1 cellular context compared by ENCODE assay signal in genomic region chr12:121803861-121804416, GRCh38.
TF ChIP-seq lines count a peak whose summit lies in the region.

SETD1B (plus strand) TSS chr12:121804009; CDS start chr12:121804738, 729 bp downstream.

TF ChIP-seq in K562, 482 proteins besides CTCF, POLR2A, EP300 and RAD21 (continued from another document and continues in another):
- TF ChIP-seq RREB1 (CRISPR knock-in tag; IDR thresholded peaks at IDR 0.05) = no peak
- TF ChIP-seq, protein P1, sequence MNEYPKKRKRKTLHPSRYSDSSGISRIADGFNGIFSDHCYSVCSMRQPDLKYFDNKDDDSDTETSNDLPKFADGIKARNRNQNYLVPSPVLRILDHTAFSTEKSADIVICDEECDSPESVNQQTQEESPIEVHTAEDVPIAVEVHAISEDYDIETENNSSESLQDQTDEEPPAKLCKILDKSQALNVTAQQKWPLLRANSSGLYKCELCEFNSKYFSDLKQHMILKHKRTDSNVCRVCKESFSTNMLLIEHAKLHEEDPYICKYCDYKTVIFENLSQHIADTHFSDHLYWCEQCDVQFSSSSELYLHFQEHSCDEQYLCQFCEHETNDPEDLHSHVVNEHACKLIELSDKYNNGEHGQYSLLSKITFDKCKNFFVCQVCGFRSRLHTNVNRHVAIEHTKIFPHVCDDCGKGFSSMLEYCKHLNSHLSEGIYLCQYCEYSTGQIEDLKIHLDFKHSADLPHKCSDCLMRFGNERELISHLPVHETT (CRISPR knock-in tag; conservative IDR thresholded peaks at IDR 0.05 in 1 of 2, IDR thresholded peaks at IDR 0.05 in 1 of 2) = no peak
- TF ChIP-seq MTA2 (IDR thresholded peaks at IDR 0.05; ENCODE audit: low read depth) = no peak
- TF ChIP-seq TAF1 (IDR thresholded peaks at IDR 0.05; ENCODE audit: control insufficient read depth, extremely low read depth, insufficient read depth, low read length, severe bottlenecking) = peak; percentile 61
- TF ChIP-seq C11orf30 (IDR thresholded peaks at IDR 0.05; ENCODE audit: low read depth) = no peak
- no peak for TF ChIP-seq CTBP1 (IDR thresholded peaks at IDR 0.05; ENCODE audit: borderline replicate concordance)
- TF ChIP-seq FOSL1 (tag; conservative IDR thresholded peaks at IDR 0.05) = no peak
- peak; percentile 60 for TF ChIP-seq CHD1 (IDR thresholded peaks at IDR 0.05; ENCODE audit: low read length)
- TF ChIP-seq SNIP1 (IDR thresholded peaks at IDR 0.05; ENCODE audit: low read depth) = no peak
- no peak for TF ChIP-seq PPARD (CRISPR knock-in tag; IDR thresholded peaks at IDR 0.05)
- no peak for TF ChIP-seq ZSCAN29 (IDR thresholded peaks at IDR 0.05)
- TF ChIP-seq POLR2G (IDR thresholded peaks at IDR 0.05; ENCODE audit: low read depth, low read length) = peak; percentile 65
- TF ChIP-seq RHOXF2B (CRISPR knock-in tag; conservative IDR thresholded peaks at IDR 0.05) = no peak
- TF ChIP-seq SMAD2 (IDR thresholded peaks at IDR 0.05; ENCODE audit: low read depth, low read length) = no peak
- TF ChIP-seq ZNF445 (CRISPR knock-in tag; IDR thresholded peaks at IDR 0.05; ENCODE audit: low read depth) = no peak
- TF ChIP-seq ZNF561 (CRISPR knock-in tag; conservative IDR thresholded peaks at IDR 0.05) = no peak
- TF ChIP-seq CBFA2T2 (conservative IDR thresholded peaks at IDR 0.05) = no peak
- no peak for TF ChIP-seq U2AF2 (optimal IDR thresholded peaks at IDR 0.05; ENCODE audit: low read depth, low read length)
- no peak for TF ChIP-seq CGGBP1 (CRISPR knock-in tag; IDR thresholded peaks at IDR 0.05)
- TF ChIP-seq RBBP5 (IDR thresholded peaks at IDR 0.05; ENCODE audit: borderline replicate concordance, insufficient read depth, low read length, poor library complexity, severe bottlenecking) = peak; percentile 46
- no peak for TF ChIP-seq SPI1 (IDR thresholded peaks at IDR 0.05; ENCODE audit: borderline replicate concordance, low read depth, low read length)
- TF ChIP-seq, protein P2, sequence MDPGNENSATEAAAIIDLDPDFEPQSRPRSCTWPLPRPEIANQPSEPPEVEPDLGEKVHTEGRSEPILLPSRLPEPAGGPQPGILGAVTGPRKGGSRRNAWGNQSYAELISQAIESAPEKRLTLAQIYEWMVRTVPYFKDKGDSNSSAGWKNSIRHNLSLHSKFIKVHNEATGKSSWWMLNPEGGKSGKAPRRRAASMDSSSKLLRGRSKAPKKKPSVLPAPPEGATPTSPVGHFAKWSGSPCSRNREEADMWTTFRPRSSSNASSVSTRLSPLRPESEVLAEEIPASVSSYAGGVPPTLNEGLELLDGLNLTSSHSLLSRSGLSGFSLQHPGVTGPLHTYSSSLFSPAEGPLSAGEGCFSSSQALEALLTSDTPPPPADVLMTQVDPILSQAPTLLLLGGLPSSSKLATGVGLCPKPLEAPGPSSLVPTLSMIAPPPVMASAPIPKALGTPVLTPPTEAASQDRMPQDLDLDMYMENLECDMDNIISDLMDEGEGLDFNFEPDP (CRISPR knock-in tag; IDR thresholded peaks at IDR 0.05) = no peak
- TF ChIP-seq, protein P3, sequence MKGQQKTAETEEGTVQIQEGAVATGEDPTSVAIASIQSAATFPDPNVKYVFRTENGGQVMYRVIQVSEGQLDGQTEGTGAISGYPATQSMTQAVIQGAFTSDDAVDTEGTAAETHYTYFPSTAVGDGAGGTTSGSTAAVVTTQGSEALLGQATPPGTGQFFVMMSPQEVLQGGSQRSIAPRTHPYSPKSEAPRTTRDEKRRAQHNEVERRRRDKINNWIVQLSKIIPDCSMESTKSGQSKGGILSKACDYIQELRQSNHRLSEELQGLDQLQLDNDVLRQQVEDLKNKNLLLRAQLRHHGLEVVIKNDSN (CRISPR knock-in tag; IDR thresholded peaks at IDR 0.05) = no peak
- TF ChIP-seq, protein P4, sequence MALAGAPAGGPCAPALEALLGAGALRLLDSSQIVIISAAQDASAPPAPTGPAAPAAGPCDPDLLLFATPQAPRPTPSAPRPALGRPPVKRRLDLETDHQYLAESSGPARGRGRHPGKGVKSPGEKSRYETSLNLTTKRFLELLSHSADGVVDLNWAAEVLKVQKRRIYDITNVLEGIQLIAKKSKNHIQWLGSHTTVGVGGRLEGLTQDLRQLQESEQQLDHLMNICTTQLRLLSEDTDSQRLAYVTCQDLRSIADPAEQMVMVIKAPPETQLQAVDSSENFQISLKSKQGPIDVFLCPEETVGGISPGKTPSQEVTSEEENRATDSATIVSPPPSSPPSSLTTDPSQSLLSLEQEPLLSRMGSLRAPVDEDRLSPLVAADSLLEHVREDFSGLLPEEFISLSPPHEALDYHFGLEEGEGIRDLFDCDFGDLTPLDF (CRISPR knock-in tag; IDR thresholded peaks at IDR 0.05) = no peak
- peak; percentile 98 for TF ChIP-seq ZNF263 (CRISPR knock-in tag; IDR thresholded peaks at IDR 0.05; ENCODE audit: borderline replicate concordance)
- TF ChIP-seq ZNF282 (CRISPR knock-in tag; IDR thresholded peaks at IDR 0.05) = no peak
- TF ChIP-seq, protein P5, sequence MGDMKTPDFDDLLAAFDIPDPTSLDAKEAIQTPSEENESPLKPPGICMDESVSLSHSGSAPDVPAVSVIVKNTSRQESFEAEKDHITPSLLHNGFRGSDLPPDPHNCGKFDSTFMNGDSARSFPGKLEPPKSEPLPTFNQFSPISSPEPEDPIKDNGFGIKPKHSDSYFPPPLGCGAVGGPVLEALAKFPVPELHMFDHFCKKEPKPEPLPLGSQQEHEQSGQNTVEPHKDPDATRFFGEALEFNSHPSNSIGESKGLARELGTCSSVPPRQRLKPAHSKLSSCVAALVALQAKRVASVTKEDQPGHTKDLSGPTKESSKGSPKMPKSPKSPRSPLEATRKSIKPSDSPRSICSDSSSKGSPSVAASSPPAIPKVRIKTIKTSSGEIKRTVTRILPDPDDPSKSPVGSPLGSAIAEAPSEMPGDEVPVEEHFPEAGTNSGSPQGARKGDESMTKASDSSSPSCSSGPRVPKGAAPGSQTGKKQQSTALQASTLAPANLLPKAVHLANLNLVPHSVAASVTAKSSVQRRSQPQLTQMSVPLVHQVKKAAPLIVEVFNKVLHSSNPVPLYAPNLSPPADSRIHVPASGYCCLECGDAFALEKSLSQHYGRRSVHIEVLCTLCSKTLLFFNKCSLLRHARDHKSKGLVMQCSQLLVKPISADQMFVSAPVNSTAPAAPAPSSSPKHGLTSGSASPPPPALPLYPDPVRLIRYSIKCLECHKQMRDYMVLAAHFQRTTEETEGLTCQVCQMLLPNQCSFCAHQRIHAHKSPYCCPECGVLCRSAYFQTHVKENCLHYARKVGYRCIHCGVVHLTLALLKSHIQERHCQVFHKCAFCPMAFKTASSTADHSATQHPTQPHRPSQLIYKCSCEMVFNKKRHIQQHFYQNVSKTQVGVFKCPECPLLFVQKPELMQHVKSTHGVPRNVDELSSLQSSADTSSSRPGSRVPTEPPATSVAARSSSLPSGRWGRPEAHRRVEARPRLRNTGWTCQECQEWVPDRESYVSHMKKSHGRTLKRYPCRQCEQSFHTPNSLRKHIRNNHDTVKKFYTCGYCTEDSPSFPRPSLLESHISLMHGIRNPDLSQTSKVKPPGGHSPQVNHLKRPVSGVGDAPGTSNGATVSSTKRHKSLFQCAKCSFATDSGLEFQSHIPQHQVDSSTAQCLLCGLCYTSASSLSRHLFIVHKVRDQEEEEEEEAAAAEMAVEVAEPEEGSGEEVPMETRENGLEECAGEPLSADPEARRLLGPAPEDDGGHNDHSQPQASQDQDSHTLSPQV (IDR thresholded peaks at IDR 0.05) = peak; percentile 12; the same call in 1 of the 2 replicates
- no peak for TF ChIP-seq ZNF280B (CRISPR knock-in tag; IDR thresholded peaks at IDR 0.05)
- TF ChIP-seq, protein P6, sequence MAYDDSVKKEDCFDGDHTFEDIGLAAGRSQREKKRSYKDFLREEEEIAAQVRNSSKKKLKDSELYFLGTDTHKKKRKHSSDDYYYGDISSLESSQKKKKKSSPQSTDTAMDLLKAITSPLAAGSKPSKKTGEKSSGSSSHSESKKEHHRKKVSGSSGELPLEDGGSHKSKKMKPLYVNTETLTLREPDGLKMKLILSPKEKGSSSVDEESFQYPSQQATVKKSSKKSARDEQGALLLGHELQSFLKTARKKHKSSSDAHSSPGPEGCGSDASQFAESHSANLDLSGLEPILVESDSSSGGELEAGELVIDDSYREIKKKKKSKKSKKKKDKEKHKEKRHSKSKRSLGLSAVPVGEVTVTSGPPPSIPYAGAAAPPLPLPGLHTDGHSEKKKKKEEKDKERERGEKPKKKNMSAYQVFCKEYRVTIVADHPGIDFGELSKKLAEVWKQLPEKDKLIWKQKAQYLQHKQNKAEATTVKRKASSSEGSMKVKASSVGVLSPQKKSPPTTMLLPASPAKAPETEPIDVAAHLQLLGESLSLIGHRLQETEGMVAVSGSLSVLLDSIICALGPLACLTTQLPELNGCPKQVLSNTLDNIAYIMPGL (CRISPR knock-in tag; IDR thresholded peaks at IDR 0.05) = no peak
- TF ChIP-seq TCF7 (IDR thresholded peaks at IDR 0.05; ENCODE audit: borderline replicate concordance) = no peak
- TF ChIP-seq, protein P7, sequence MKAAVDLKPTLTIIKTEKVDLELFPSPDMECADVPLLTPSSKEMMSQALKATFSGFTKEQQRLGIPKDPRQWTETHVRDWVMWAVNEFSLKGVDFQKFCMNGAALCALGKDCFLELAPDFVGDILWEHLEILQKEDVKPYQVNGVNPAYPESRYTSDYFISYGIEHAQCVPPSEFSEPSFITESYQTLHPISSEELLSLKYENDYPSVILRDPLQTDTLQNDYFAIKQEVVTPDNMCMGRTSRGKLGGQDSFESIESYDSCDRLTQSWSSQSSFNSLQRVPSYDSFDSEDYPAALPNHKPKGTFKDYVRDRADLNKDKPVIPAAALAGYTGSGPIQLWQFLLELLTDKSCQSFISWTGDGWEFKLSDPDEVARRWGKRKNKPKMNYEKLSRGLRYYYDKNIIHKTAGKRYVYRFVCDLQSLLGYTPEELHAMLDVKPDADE (conservative IDR thresholded peaks at IDR 0.05; ENCODE audit: control insufficient read depth, low read depth, low read length) = 0 out of 2 replicates have a peak, but pooled peaks have one; percentile 30
- TF ChIP-seq SRSF7 (optimal IDR thresholded peaks at IDR 0.05; ENCODE audit: low read depth, low read length) = no peak
- TF ChIP-seq CBX1 (IDR thresholded peaks at IDR 0.05; ENCODE audit: low read depth) = no peak
- TF ChIP-seq ZFP1 (CRISPR knock-in tag; IDR thresholded peaks at IDR 0.05) = no peak
- TF ChIP-seq ZNF224 (CRISPR knock-in tag; IDR thresholded peaks at IDR 0.05) = no peak
- TF ChIP-seq ESRRA (IDR thresholded peaks at IDR 0.05; ENCODE audit: borderline replicate concordance, low read depth) = no peak
- TF ChIP-seq SMAD4 (CRISPR knock-in tag; conservative IDR thresholded peaks at IDR 0.05) = peak; percentile 22; the same call in 1 of the 2 replicates
- TF ChIP-seq POLR2AphosphoS5 (IDR thresholded peaks at IDR 0.05; ENCODE audit: control insufficient read depth, insufficient read depth, low read depth, low read length) = 0 out of 2 replicates have a peak, but pooled peaks have one; percentile 12
- no peak for TF ChIP-seq HMBOX1 (IDR thresholded peaks at IDR 0.05)
